Comparison of ENCODE assay signal across 1 cellular context in the genomic region with DNA sequence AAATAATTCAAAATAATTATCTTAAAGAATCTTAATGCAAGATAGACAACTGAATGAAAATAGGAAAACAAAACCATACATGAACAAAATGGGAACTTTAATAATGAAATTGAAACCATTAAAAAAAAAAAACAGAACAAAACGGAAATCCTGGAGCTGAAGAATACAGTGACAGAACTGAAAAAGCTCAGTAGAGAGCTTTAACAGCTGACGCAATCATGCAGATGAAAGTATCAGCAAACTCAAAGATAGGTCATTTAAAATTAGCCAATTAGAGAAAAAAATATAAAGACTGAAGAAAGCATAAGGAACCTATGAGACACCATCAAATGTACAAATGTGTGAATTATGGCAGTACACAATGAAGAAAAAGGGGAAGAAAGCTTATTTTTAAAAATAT.
TF ChIP-seq lines count a peak whose summit lies in the region.

No MANE protein-coding gene starts in this region.

TF ChIP-seq in K562, 482 proteins besides CTCF, POLR2A, EP300 and RAD21 (continued from another document and continues in another):
- TF ChIP-seq, protein P1, sequence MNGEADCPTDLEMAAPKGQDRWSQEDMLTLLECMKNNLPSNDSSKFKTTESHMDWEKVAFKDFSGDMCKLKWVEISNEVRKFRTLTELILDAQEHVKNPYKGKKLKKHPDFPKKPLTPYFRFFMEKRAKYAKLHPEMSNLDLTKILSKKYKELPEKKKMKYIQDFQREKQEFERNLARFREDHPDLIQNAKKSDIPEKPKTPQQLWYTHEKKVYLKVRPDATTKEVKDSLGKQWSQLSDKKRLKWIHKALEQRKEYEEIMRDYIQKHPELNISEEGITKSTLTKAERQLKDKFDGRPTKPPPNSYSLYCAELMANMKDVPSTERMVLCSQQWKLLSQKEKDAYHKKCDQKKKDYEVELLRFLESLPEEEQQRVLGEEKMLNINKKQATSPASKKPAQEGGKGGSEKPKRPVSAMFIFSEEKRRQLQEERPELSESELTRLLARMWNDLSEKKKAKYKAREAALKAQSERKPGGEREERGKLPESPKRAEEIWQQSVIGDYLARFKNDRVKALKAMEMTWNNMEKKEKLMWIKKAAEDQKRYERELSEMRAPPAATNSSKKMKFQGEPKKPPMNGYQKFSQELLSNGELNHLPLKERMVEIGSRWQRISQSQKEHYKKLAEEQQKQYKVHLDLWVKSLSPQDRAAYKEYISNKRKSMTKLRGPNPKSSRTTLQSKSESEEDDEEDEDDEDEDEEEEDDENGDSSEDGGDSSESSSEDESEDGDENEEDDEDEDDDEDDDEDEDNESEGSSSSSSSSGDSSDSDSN (IDR thresholded peaks at IDR 0.05; ENCODE audit: borderline replicate concordance in 1 of 2, low read depth in 2 of 2, low read length in 2 of 2): no peak
- TF ChIP-seq LEF1 (IDR thresholded peaks at IDR 0.05) (no peak), ESRRA (IDR thresholded peaks at IDR 0.05; ENCODE audit: borderline replicate concordance, low read depth) (no peak), RBM14 (IDR thresholded peaks at IDR 0.05; ENCODE audit: borderline replicate concordance, insufficient read depth, low read depth, low read length) (no peak), ZNF778 (CRISPR knock-in tag; IDR thresholded peaks at IDR 0.05) (no peak), ZNF121 (CRISPR knock-in tag; conservative IDR thresholded peaks at IDR 0.05) (no peak), SOX6 (IDR thresholded peaks at IDR 0.05) (no peak), MECOM (CRISPR knock-in tag; IDR thresholded peaks at IDR 0.05) (no peak), SRSF1 (IDR thresholded peaks at IDR 0.05; ENCODE audit: low read depth, low read length) (no peak), DMBX1 (CRISPR knock-in tag; IDR thresholded peaks at IDR 0.05; ENCODE audit: borderline replicate concordance) (no peak), ZNF347 (CRISPR knock-in tag; IDR thresholded peaks at IDR 0.05; ENCODE audit: low read depth) (no peak), FOXA1 (IDR thresholded peaks at IDR 0.05; ENCODE audit: borderline replicate concordance) (no peak), MAZ (CRISPR knock-in tag; conservative IDR thresholded peaks at IDR 0.05 in 1 of 2, IDR thresholded peaks at IDR 0.05 in 1 of 2) (no peak), RBBP5 (IDR thresholded peaks at IDR 0.05; ENCODE audit: borderline replicate concordance, insufficient read depth, low read length, poor library complexity, severe bottlenecking) (no peak), NONO (IDR thresholded peaks at IDR 0.05; ENCODE audit: low read depth in 2 of 2, low read length in 1 of 2) (no peak), GABPB1 (CRISPR knock-in tag; IDR thresholded peaks at IDR 0.05) (no peak), L3MBTL2 (IDR thresholded peaks at IDR 0.05) (no peak), ZNF431 (CRISPR knock-in tag; IDR thresholded peaks at IDR 0.05) (no peak)
- TF ChIP-seq, protein P2, sequence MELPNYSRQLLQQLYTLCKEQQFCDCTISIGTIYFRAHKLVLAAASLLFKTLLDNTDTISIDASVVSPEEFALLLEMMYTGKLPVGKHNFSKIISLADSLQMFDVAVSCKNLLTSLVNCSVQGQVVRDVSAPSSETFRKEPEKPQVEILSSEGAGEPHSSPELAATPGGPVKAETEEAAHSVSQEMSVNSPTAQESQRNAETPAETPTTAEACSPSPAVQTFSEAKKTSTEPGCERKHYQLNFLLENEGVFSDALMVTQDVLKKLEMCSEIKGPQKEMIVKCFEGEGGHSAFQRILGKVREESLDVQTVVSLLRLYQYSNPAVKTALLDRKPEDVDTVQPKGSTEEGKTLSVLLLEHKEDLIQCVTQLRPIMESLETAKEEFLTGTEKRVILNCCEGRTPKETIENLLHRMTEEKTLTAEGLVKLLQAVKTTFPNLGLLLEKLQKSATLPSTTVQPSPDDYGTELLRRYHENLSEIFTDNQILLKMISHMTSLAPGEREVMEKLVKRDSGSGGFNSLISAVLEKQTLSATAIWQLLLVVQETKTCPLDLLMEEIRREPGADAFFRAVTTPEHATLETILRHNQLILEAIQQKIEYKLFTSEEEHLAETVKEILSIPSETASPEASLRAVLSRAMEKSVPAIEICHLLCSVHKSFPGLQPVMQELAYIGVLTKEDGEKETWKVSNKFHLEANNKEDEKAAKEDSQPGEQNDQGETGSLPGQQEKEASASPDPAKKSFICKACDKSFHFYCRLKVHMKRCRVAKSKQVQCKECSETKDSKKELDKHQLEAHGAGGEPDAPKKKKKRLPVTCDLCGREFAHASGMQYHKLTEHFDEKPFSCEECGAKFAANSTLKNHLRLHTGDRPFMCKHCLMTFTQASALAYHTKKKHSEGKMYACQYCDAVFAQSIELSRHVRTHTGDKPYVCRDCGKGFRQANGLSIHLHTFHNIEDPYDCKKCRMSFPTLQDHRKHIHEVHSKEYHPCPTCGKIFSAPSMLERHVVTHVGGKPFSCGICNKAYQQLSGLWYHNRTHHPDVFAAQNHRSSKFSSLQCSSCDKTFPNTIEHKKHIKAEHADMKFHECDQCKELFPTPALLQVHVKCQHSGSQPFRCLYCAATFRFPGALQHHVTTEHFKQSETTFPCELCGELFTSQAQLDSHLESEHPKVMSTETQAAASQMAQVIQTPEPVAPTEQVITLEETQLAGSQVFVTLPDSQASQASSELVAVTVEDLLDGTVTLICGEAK (IDR thresholded peaks at IDR 0.05): no peak
- TF ChIP-seq, protein P2 (CRISPR knock-in tag; IDR thresholded peaks at IDR 0.05): no peak
- TF ChIP-seq, protein P3, sequence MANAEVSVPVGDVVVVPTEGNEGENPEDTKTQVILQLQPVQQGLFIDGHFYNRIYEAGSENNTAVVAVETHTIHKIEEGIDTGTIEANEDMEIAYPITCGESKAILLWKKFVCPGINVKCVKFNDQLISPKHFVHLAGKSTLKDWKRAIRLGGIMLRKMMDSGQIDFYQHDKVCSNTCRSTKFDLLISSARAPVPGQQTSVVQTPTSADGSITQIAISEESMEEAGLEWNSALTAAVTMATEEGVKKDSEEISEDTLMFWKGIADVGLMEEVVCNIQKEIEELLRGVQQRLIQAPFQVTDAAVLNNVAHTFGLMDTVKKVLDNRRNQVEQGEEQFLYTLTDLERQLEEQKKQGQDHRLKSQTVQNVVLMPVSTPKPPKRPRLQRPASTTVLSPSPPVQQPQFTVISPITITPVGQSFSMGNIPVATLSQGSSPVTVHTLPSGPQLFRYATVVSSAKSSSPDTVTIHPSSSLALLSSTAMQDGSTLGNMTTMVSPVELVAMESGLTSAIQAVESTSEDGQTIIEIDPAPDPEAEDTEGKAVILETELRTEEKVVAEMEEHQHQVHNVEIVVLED (CRISPR knock-in tag; IDR thresholded peaks at IDR 0.05): no peak
- TF ChIP-seq, protein P4, sequence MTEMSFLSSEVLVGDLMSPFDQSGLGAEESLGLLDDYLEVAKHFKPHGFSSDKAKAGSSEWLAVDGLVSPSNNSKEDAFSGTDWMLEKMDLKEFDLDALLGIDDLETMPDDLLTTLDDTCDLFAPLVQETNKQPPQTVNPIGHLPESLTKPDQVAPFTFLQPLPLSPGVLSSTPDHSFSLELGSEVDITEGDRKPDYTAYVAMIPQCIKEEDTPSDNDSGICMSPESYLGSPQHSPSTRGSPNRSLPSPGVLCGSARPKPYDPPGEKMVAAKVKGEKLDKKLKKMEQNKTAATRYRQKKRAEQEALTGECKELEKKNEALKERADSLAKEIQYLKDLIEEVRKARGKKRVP (CRISPR knock-in tag; IDR thresholded peaks at IDR 0.05): no peak
- TF ChIP-seq, protein P5, sequence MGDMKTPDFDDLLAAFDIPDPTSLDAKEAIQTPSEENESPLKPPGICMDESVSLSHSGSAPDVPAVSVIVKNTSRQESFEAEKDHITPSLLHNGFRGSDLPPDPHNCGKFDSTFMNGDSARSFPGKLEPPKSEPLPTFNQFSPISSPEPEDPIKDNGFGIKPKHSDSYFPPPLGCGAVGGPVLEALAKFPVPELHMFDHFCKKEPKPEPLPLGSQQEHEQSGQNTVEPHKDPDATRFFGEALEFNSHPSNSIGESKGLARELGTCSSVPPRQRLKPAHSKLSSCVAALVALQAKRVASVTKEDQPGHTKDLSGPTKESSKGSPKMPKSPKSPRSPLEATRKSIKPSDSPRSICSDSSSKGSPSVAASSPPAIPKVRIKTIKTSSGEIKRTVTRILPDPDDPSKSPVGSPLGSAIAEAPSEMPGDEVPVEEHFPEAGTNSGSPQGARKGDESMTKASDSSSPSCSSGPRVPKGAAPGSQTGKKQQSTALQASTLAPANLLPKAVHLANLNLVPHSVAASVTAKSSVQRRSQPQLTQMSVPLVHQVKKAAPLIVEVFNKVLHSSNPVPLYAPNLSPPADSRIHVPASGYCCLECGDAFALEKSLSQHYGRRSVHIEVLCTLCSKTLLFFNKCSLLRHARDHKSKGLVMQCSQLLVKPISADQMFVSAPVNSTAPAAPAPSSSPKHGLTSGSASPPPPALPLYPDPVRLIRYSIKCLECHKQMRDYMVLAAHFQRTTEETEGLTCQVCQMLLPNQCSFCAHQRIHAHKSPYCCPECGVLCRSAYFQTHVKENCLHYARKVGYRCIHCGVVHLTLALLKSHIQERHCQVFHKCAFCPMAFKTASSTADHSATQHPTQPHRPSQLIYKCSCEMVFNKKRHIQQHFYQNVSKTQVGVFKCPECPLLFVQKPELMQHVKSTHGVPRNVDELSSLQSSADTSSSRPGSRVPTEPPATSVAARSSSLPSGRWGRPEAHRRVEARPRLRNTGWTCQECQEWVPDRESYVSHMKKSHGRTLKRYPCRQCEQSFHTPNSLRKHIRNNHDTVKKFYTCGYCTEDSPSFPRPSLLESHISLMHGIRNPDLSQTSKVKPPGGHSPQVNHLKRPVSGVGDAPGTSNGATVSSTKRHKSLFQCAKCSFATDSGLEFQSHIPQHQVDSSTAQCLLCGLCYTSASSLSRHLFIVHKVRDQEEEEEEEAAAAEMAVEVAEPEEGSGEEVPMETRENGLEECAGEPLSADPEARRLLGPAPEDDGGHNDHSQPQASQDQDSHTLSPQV (IDR thresholded peaks at IDR 0.05): no peak
- TF ChIP-seq, protein P6, sequence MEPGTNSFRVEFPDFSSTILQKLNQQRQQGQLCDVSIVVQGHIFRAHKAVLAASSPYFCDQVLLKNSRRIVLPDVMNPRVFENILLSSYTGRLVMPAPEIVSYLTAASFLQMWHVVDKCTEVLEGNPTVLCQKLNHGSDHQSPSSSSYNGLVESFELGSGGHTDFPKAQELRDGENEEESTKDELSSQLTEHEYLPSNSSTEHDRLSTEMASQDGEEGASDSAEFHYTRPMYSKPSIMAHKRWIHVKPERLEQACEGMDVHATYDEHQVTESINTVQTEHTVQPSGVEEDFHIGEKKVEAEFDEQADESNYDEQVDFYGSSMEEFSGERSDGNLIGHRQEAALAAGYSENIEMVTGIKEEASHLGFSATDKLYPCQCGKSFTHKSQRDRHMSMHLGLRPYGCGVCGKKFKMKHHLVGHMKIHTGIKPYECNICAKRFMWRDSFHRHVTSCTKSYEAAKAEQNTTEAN (CRISPR knock-in tag; IDR thresholded peaks at IDR 0.05): no peak
- TF ChIP-seq, protein P7, sequence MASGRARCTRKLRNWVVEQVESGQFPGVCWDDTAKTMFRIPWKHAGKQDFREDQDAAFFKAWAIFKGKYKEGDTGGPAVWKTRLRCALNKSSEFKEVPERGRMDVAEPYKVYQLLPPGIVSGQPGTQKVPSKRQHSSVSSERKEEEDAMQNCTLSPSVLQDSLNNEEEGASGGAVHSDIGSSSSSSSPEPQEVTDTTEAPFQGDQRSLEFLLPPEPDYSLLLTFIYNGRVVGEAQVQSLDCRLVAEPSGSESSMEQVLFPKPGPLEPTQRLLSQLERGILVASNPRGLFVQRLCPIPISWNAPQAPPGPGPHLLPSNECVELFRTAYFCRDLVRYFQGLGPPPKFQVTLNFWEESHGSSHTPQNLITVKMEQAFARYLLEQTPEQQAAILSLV (tag; IDR thresholded peaks at IDR 0.05): peak; percentile 83
- TF ChIP-seq, protein P8, sequence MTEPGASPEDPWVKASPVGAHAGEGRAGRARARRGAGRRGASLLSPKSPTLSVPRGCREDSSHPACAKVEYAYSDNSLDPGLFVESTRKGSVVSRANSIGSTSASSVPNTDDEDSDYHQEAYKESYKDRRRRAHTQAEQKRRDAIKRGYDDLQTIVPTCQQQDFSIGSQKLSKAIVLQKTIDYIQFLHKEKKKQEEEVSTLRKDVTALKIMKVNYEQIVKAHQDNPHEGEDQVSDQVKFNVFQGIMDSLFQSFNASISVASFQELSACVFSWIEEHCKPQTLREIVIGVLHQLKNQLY (CRISPR knock-in tag; conservative IDR thresholded peaks at IDR 0.05): no peak
- TF ChIP-seq, protein P9, sequence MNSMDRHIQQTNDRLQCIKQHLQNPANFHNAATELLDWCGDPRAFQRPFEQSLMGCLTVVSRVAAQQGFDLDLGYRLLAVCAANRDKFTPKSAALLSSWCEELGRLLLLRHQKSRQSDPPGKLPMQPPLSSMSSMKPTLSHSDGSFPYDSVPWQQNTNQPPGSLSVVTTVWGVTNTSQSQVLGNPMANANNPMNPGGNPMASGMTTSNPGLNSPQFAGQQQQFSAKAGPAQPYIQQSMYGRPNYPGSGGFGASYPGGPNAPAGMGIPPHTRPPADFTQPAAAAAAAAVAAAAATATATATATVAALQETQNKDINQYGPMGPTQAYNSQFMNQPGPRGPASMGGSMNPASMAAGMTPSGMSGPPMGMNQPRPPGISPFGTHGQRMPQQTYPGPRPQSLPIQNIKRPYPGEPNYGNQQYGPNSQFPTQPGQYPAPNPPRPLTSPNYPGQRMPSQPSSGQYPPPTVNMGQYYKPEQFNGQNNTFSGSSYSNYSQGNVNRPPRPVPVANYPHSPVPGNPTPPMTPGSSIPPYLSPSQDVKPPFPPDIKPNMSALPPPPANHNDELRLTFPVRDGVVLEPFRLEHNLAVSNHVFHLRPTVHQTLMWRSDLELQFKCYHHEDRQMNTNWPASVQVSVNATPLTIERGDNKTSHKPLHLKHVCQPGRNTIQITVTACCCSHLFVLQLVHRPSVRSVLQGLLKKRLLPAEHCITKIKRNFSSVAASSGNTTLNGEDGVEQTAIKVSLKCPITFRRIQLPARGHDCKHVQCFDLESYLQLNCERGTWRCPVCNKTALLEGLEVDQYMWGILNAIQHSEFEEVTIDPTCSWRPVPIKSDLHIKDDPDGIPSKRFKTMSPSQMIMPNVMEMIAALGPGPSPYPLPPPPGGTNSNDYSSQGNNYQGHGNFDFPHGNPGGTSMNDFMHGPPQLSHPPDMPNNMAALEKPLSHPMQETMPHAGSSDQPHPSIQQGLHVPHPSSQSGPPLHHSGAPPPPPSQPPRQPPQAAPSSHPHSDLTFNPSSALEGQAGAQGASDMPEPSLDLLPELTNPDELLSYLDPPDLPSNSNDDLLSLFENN (IDR thresholded peaks at IDR 0.05; ENCODE audit: low read depth in 2 of 2, low read length in 2 of 2): no peak
